ENCODE assay signal across 1 cellular context in genomic region chr17:79818026-79818758, GRCh38.
A peak's percentile ranks its signal among the peaks of the same experiment; 100 is the strongest.
TF ChIP-seq lines count a peak whose summit lies in the region.

No MANE protein-coding gene starts in this region.

TF ChIP-seq in HepG2, 621 proteins besides CTCF, POLR2A, EP300 and RAD21 (continued from another document and continues in another):
- TF ChIP-seq, protein P1, sequence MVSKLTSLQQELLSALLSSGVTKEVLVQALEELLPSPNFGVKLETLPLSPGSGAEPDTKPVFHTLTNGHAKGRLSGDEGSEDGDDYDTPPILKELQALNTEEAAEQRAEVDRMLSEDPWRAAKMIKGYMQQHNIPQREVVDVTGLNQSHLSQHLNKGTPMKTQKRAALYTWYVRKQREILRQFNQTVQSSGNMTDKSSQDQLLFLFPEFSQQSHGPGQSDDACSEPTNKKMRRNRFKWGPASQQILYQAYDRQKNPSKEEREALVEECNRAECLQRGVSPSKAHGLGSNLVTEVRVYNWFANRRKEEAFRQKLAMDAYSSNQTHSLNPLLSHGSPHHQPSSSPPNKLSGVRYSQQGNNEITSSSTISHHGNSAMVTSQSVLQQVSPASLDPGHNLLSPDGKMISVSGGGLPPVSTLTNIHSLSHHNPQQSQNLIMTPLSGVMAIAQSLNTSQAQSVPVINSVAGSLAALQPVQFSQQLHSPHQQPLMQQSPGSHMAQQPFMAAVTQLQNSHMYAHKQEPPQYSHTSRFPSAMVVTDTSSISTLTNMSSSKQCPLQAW (CRISPR knock-in tag; IDR thresholded peaks at IDR 0.05) = no peak
- TF ChIP-seq RORA (CRISPR knock-in tag; IDR thresholded peaks at IDR 0.05) (no peak), ZSCAN22 (CRISPR knock-in tag; IDR thresholded peaks at IDR 0.05) (no peak), ZNF749 (CRISPR knock-in tag; IDR thresholded peaks at IDR 0.05; ENCODE audit: borderline replicate concordance) (no peak), ZNF18 (CRISPR knock-in tag; IDR thresholded peaks at IDR 0.05; ENCODE audit: insufficient replicate concordance) (no peak), ZBED4 (CRISPR knock-in tag; IDR thresholded peaks at IDR 0.05; ENCODE audit: borderline replicate concordance) (0 out of 2 replicates have a peak, but pooled peaks have one; percentile 34), PRMT3 (CRISPR knock-in tag; IDR thresholded peaks at IDR 0.05; ENCODE audit: borderline replicate concordance, low read depth) (no peak), ZNF547 (CRISPR knock-in tag; IDR thresholded peaks at IDR 0.05) (0 out of 2 replicates have a peak, but pooled peaks have one; percentile 31), GPN1 (CRISPR knock-in tag; IDR thresholded peaks at IDR 0.05; ENCODE audit: borderline replicate concordance) (no peak), RXRB (CRISPR knock-in tag; IDR thresholded peaks at IDR 0.05; ENCODE audit: borderline replicate concordance) (peak; percentile 63), ZNF780A (CRISPR knock-in tag; IDR thresholded peaks at IDR 0.05) (no peak), NR2C2 (CRISPR knock-in tag; IDR thresholded peaks at IDR 0.05; ENCODE audit: borderline replicate concordance) (0 out of 2 replicates have a peak, but pooled peaks have one; percentile 44), ZNF883 (CRISPR knock-in tag; IDR thresholded peaks at IDR 0.05; ENCODE audit: not compliant biosample characterization) (peak; percentile 49), POLR2AphosphoS5 (IDR thresholded peaks at IDR 0.05; ENCODE audit: low read depth, low read length) (no peak), SOX5 (CRISPR knock-in tag; IDR thresholded peaks at IDR 0.05; ENCODE audit: borderline replicate concordance) (no peak; the same call in none of the 2 replicates), FOXP1 (IDR thresholded peaks at IDR 0.05) (no peak), FOXP1 (CRISPR knock-in tag; IDR thresholded peaks at IDR 0.05) (peak; percentile 14; the same call in 1 of the 2 replicates), RFXAP (CRISPR knock-in tag; IDR thresholded peaks at IDR 0.05; ENCODE audit: borderline replicate concordance) (no peak), MTF1 (CRISPR knock-in tag; IDR thresholded peaks at IDR 0.05) (no peak), ZKSCAN8 (CRISPR knock-in tag; IDR thresholded peaks at IDR 0.05; ENCODE audit: borderline replicate concordance) (no peak), ZNF773 (CRISPR knock-in tag; IDR thresholded peaks at IDR 0.05; ENCODE audit: borderline replicate concordance) (no peak), ZNF747 (CRISPR knock-in tag; IDR thresholded peaks at IDR 0.05; ENCODE audit: borderline replicate concordance) (no peak), MIER3 (CRISPR knock-in tag; IDR thresholded peaks at IDR 0.05; ENCODE audit: borderline replicate concordance) (peak; percentile 39; the same call in 1 of the 2 replicates), ZNF350 (CRISPR knock-in tag; IDR thresholded peaks at IDR 0.05; ENCODE audit: borderline replicate concordance, low read depth) (peak; percentile 47; the same call in 1 of the 2 replicates), DNMT3B (CRISPR knock-in tag; conservative IDR thresholded peaks at IDR 0.05) (no peak), CAMTA2 (CRISPR knock-in tag; IDR thresholded peaks at IDR 0.05; ENCODE audit: borderline replicate concordance) (no peak), SYNCRIP (IDR thresholded peaks at IDR 0.05; ENCODE audit: insufficient read depth, low read depth, low read length) (no peak), ZNF414 (CRISPR knock-in tag; IDR thresholded peaks at IDR 0.05) (no peak), GATA4 (IDR thresholded peaks at IDR 0.05; ENCODE audit: borderline replicate concordance, low read depth) (no peak), ZNF879 (CRISPR knock-in tag; IDR thresholded peaks at IDR 0.05) (no peak), ZNF580 (CRISPR knock-in tag; IDR thresholded peaks at IDR 0.05; ENCODE audit: borderline replicate concordance, low read depth) (0 out of 2 replicates have a peak, but pooled peaks have one; percentile 32), KLF12 (CRISPR knock-in tag; IDR thresholded peaks at IDR 0.05; ENCODE audit: borderline replicate concordance) (no peak), MED8 (CRISPR knock-in tag; IDR thresholded peaks at IDR 0.05; ENCODE audit: insufficient replicate concordance) (no peak), SP2 (CRISPR knock-in tag; IDR thresholded peaks at IDR 0.05) (no peak), KMT2B (CRISPR knock-in tag; IDR thresholded peaks at IDR 0.05) (no peak), BRD4 (CRISPR knock-in tag; IDR thresholded peaks at IDR 0.05) (no peak)
- TF ChIP-seq, protein P2, sequence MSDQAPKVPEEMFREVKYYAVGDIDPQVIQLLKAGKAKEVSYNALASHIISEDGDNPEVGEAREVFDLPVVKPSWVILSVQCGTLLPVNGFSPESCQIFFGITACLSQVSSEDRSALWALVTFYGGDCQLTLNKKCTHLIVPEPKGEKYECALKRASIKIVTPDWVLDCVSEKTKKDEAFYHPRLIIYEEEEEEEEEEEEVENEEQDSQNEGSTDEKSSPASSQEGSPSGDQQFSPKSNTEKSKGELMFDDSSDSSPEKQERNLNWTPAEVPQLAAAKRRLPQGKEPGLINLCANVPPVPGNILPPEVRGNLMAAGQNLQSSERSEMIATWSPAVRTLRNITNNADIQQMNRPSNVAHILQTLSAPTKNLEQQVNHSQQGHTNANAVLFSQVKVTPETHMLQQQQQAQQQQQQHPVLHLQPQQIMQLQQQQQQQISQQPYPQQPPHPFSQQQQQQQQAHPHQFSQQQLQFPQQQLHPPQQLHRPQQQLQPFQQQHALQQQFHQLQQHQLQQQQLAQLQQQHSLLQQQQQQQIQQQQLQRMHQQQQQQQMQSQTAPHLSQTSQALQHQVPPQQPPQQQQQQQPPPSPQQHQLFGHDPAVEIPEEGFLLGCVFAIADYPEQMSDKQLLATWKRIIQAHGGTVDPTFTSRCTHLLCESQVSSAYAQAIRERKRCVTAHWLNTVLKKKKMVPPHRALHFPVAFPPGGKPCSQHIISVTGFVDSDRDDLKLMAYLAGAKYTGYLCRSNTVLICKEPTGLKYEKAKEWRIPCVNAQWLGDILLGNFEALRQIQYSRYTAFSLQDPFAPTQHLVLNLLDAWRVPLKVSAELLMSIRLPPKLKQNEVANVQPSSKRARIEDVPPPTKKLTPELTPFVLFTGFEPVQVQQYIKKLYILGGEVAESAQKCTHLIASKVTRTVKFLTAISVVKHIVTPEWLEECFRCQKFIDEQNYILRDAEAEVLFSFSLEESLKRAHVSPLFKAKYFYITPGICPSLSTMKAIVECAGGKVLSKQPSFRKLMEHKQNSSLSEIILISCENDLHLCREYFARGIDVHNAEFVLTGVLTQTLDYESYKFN (CRISPR knock-in tag; conservative IDR thresholded peaks at IDR 0.05) = no peak
- TF ChIP-seq, protein P3, sequence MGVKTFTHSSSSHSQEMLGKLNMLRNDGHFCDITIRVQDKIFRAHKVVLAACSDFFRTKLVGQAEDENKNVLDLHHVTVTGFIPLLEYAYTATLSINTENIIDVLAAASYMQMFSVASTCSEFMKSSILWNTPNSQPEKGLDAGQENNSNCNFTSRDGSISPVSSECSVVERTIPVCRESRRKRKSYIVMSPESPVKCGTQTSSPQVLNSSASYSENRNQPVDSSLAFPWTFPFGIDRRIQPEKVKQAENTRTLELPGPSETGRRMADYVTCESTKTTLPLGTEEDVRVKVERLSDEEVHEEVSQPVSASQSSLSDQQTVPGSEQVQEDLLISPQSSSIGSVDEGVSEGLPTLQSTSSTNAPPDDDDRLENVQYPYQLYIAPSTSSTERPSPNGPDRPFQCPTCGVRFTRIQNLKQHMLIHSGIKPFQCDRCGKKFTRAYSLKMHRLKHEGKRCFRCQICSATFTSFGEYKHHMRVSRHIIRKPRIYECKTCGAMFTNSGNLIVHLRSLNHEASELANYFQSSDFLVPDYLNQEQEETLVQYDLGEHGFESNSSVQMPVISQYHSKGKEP (CRISPR knock-in tag; IDR thresholded peaks at IDR 0.05) = no peak
- TF ChIP-seq, protein P4, sequence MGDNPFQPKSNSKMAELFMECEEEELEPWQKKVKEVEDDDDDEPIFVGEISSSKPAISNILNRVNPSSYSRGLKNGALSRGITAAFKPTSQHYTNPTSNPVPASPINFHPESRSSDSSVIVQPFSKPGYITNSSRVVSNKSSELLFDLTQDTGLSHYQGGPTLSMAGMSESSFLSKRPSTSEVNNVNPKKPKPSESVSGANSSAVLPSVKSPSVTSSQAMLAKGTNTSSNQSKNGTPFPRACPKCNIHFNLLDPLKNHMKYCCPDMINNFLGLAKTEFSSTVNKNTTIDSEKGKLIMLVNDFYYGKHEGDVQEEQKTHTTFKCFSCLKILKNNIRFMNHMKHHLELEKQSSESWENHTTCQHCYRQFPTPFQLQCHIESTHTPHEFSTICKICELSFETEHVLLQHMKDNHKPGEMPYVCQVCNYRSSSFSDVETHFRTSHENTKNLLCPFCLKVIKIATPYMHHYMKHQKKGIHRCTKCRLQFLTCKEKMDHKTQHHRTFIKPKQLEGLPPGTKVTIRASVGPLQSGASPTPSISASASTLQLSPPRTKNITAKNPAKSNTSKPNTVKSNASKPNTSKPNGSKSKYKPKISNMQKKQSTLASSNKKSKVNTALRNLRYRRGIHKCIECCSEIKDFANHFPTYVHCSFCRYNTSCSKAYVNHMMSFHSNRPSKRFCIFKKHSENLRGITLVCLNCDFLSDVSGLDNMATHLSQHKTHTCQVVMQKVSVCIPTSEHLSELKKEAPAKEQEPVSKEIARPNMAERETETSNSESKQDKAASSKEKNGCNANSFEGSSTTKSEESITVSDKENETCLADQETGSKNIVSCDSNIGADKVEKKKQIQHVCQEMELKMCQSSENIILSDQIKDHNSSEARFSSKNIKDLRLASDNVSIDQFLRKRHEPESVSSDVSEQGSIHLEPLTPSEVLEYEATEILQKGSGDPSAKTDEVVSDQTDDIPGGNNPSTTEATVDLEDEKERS (CRISPR knock-in tag; IDR thresholded peaks at IDR 0.05) = peak; percentile 76; the same call in 1 of the 2 replicates
- TF ChIP-seq, protein P5, sequence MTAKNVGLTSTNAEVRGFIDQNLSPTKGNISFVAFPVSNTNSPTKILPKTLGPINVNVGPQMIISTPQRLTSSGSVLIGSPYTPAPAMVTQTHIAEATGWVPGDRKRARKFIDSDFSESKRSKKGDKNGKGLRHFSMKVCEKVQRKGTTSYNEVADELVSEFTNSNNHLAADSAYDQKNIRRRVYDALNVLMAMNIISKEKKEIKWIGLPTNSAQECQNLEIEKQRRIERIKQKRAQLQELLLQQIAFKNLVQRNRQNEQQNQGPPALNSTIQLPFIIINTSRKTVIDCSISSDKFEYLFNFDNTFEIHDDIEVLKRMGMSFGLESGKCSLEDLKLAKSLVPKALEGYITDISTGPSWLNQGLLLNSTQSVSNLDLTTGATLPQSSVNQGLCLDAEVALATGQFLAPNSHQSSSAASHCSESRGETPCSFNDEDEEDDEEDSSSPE (CRISPR knock-in tag; IDR thresholded peaks at IDR 0.05) = no peak
